Comparison of ENCODE assay signal across 7 cellular contexts in the genomic region with DNA sequence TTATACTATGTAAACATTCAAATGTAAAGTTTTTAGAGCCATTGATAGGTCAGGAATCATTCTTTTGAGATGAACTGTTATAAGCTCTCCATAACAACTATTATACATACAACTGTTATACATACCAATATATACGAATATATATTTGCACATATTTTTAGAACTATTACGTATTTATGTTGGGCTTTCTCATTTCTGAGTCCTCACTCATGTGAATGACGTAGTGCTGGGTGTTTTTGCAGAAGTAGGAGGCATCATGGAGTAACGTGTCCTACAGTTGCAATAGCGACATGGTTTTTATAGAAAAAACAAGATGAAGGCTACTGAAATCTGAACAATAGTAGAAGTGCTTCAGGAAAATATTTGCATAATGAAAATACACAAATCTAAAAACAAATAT. TPM values are rescaled to one million over a fixed set of nuclear protein-coding genes. Genes with fewer than 3 reads are reported as not detected.
"Had no signal": no experiment of that assay in that cellular context is flagged by ENCODE, and none has a peak within 500 bp of the region (broad histone marks: within the 10 kb centered on the region; RNA-seq: fewer than 3 reads in every experiment).

No MANE protein-coding gene starts in this region.

- H3K27ac ChIP-seq: HL-60, KMS-11 had no signal

- DNase-seq: IMR-90, KBM-7, KG1 had no signal

- FAIRE-seq: HTR-8/SVneo had no signal

- H3K4me2 ChIP-seq: KMS-11 had no signal

- H3K9ac ChIP-seq: KMS-11 had no signal

RNA-seq across cellular contexts. Expression of a gene that starts 36.4 kb away (rescaled TPM):
- polyA plus RNA-seq: IgD-negative memory B cell had no signal
